Comparison of ENCODE assay signal across 8 cellular contexts in genomic region chr12:93167841-93168492, GRCh38.
DNase-seq lines count a peak whose midpoint lies in the region; ATAC-seq and TF ChIP-seq lines count a peak whose summit lies in the region.

No MANE protein-coding gene starts in this region.

- H3K27me3 Mint-ChIP-seq in T-helper 17 cell, result peaks cover 33% of the 10 kb centered on the region

- DNase-seq in A172 (ENCODE audit: low spot score) (peak; percentile 19), T-helper 17 cell (no peak), foreskin keratinocyte (no peak), prostate gland (ENCODE audit: low spot score) (peak; percentile 59), NCI-H2171 (lab: John Stamatoyannopoulos, UW) (no peak), RPMI8226 (no peak)

- H3K27ac ChIP-seq in foreskin keratinocyte (peak overlapping the region; percentile 42), prostate gland (peak overlapping the region; percentile 39 to 57)

- peaks cover 8% of the 10 kb centered on the region for H3K4me1 Mint-ChIP-seq in T-helper 17 cell

- peak overlapping the region; percentile 79 for H3K4me3 Mint-ChIP-seq in T-helper 17 cell

- no peak for TF ChIP-seq POLR2A in prostate gland (IDR thresholded peaks at IDR 0.05)

- intact Hi-C loops in prostate gland (cut with DNase I), result no loop called here

- 4% methylated on average over 16 of the region's 16 CpGs for WGBS in prostate gland

- H3K4me3 ChIP-seq in prostate gland, result peak overlapping the region; percentile 23 to 27

- H3K27me3 ChIP-seq in foreskin keratinocyte (no peaks in the 10 kb centered on the region), prostate gland (replicated peaks; ENCODE audit: insufficient read depth) (no peaks in the 10 kb centered on the region)

- ATAC-seq in GM18517 (IDR thresholded peaks at IDR 0.05; ENCODE audit: unreplicated experiment) (peak; percentile 55), HG02943 (IDR thresholded peaks at IDR 0.05; ENCODE audit: low read depth, unreplicated experiment) (peak; percentile 55), T-helper 17 cell (peak; percentile 95), foreskin keratinocyte (peak; percentile 40)

- H3K36me3 Mint-ChIP-seq in T-helper 17 cell (ENCODE audit: low read depth), result peaks cover 4% of the 10 kb centered on the region

- peak overlapping the region; percentile 45 for H3K27ac Mint-ChIP-seq in T-helper 17 cell

- no peaks in the 10 kb centered on the region for H3K4me1 ChIP-seq in foreskin keratinocyte
- H3K4me1 ChIP-seq in prostate gland (replicated peaks), result peaks cover 5% of the 10 kb centered on the region

- no peak for TF ChIP-seq CTCF in foreskin keratinocyte (conservative IDR thresholded peaks at IDR 0.05)
- TF ChIP-seq CTCF in prostate gland (IDR thresholded peaks at IDR 0.05), result no peak

- H3K36me3 ChIP-seq in prostate gland, result no peaks in the 10 kb centered on the region

- H3K9me3 ChIP-seq in T-helper 17 cell (ENCODE audit: control insufficient read depth, low read length, poor library complexity, severe bottlenecking) (no peaks in the 10 kb centered on the region), prostate gland (no peaks in the 10 kb centered on the region)

Comparison
In these comparisons a context has a peak if more than half of its experiments do, and no peak if none do; other contexts are left out.
1. DNase-seq: peak in A172 (single experiment) and prostate gland (single experiment); none in T-helper 17 cell (0 of 3), foreskin keratinocyte (0 of 2), NCI-H2171 (single experiment) and RPMI8226 (single experiment).
2. ATAC-seq: peak in every context shown above with its lines; median percentile 95 in T-helper 17 cell; 55 in GM18517; 55 in HG02943; 40 in foreskin keratinocyte.